Comparison of ENCODE assay signal across 7 cellular contexts in the genomic region with DNA sequence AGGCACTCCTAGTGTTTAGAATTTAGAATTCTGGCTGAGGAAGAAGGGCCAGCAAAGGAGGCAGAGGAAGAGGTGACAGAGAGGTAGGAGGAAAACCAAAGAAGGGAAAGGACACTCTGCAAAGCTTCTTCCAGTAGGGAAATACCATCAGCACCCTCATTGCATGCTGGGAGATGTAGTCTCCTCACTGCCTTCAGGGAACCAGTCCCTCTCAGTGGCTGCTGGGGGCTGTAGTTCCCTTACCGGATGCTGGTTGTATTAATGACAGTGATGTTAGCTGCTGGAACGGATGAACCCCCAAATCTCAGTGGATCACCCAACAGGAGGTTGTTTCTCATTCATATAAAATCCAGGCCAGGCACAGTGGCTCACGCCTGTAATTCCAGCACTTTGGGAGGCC. TPM values are rescaled to one million over a fixed set of nuclear protein-coding genes. Genes with fewer than 3 reads are reported as not detected.
DNase-seq lines count a peak whose midpoint lies in the region; ATAC-seq and TF ChIP-seq lines count a peak whose summit lies in the region.
"Had no signal": no experiment of that assay in that cellular context is flagged by ENCODE, and none has a peak within 500 bp of the region (broad histone marks: within the 10 kb centered on the region; RNA-seq: fewer than 3 reads in every experiment).

No MANE protein-coding gene starts in this region.

- H3K4me3 ChIP-seq in body of pancreas = no peak overlapping the region
- H3K4me3 ChIP-seq in neuronal stem cell (ENCODE audit: low read length in 2 of 2) = no peak overlapping the region

- no peak overlapping the region for H3K23ac ChIP-seq in neuronal stem cell (ENCODE audit: low read depth, low read length, poor library complexity)

- H2AK5ac ChIP-seq in neuronal stem cell (ENCODE audit: low read depth, low read length) = no peak overlapping the region

- no peak for TF ChIP-seq POLR2A in body of pancreas (IDR thresholded peaks at IDR 0.05)

- no peak overlapping the region for H2BK5ac ChIP-seq in neuronal stem cell (ENCODE audit: low read length)

- H3K79me1 ChIP-seq in neuronal stem cell (ENCODE audit: low read depth, low read length) = no peaks in the 10 kb centered on the region

- H3K27ac ChIP-seq in body of pancreas (no peak overlapping the region), neuronal stem cell (replicated peaks; ENCODE audit: low read length) (no peak overlapping the region)

- no peak overlapping the region for H2BK15ac ChIP-seq in neuronal stem cell (ENCODE audit: low read length)

- no peak overlapping the region for H4K8ac ChIP-seq in neuronal stem cell (ENCODE audit: low read depth, low read length)

- H3K27me3 ChIP-seq in body of pancreas = peaks cover 0 to 6% of the 10 kb centered on the region in 2 donors
- H3K27me3 ChIP-seq in neuronal stem cell (ENCODE audit: control insufficient read depth in 3 of 3, insufficient read depth in 3 of 3, low read depth in 1 of 3, low read length in 3 of 3) = peaks cover 0 to 2% (median under 1%) of the 10 kb centered on the region in 3 experiments

- H3K4me1 ChIP-seq in body of pancreas = no peaks in the 10 kb centered on the region
- H3K4me1 ChIP-seq in neuronal stem cell (ENCODE audit: control insufficient read depth in 2 of 2, insufficient read depth in 1 of 2, low read depth in 1 of 2, low read length in 2 of 2) = peaks cover 0 to 7% of the 10 kb centered on the region in 2 donors

- H3K36me3 ChIP-seq in body of pancreas (replicated peaks in 1 of 2; ENCODE audit: insufficient read depth in 1 of 2, low read depth in 2 of 2) (no peaks in the 10 kb centered on the region), neuronal stem cell (replicated peaks in 1 of 2; ENCODE audit: control insufficient read depth in 2 of 2, insufficient read depth in 2 of 2, low read length in 2 of 2) (no peaks in the 10 kb centered on the region)

- ATAC-seq in body of pancreas (peak; percentile 41), GM19467 (IDR thresholded peaks at IDR 0.05; ENCODE audit: unreplicated experiment) (no peak)

- intact Hi-C loops in body of pancreas (cut with DNase I) = no loop called here

- TF ChIP-seq CTCF in body of pancreas (IDR thresholded peaks at IDR 0.05) = no peak

- H2AFZ ChIP-seq in neuronal stem cell (ENCODE audit: low read length) = peak overlapping the region; percentile 77

- no peak overlapping the region for H3K18ac ChIP-seq in neuronal stem cell (ENCODE audit: low read length)

- H3K4ac ChIP-seq in neuronal stem cell (ENCODE audit: low read length) = no peak overlapping the region

- DNase-seq in activated gamma-delta T cell treated with Interleukin-2 at 50 U/mL for 16 hours (peak; percentile 36), activated gamma-delta T cell (lab: John Stamatoyannopoulos, UW) (no peak), NCI-H2171 treated with DMSO at 0.1 percent for 48 hours (lab: John Stamatoyannopoulos, UW) (peak; percentile 75), body of pancreas (peak in 3 of 4 donors; percentile 41 to 59 (median 49)), neuronal stem cell (ENCODE audit: low spot score) (no peak)

- no peak overlapping the region for H2BK120ac ChIP-seq in neuronal stem cell (ENCODE audit: low read depth, low read length)

- H3K14ac ChIP-seq in neuronal stem cell (ENCODE audit: low read length) = no peak overlapping the region

- H3K9me3 ChIP-seq in body of pancreas = no peaks in the 10 kb centered on the region
- no peaks in the 10 kb centered on the region for H3K9me3 ChIP-seq in neuronal stem cell (replicated peaks in 1 of 2; ENCODE audit: control insufficient read depth in 2 of 2, insufficient read depth in 1 of 2, low read depth in 1 of 2, low read length in 2 of 2)

- no peak overlapping the region for H4K91ac ChIP-seq in neuronal stem cell (ENCODE audit: low read depth, low read length, poor library complexity)

- H2BK12ac ChIP-seq in neuronal stem cell (ENCODE audit: low read length) = no peak overlapping the region

- 43 to 67% methylated on average over 2 to 3 of the region's 3 CpGs for WGBS in body of pancreas, 2 donors
- WGBS in neuronal stem cell (ENCODE audit: extremely low coverage in 2 of 2, insufficient read length in 2 of 2, insufficient replicate concordance in 1 of 2), 2 donors = no CpG with 5 or more reads among the region's 3 CpGs

- H3K4me2 ChIP-seq in neuronal stem cell (ENCODE audit: insufficient read depth, low read length, poor library complexity, severe bottlenecking) = no peak overlapping the region

- H3K9ac ChIP-seq in neuronal stem cell (ENCODE audit: low read depth, low read length, poor library complexity) = no peak overlapping the region

RNA-seq across cellular contexts. Expression of gene GRIN2D, which starts 10.1 kb away (rescaled TPM):
- total RNA-seq in body of pancreas = 1 to 10 TPM in 1 of 2 donors, under 1 TPM in 1; 0.26 to 2.0 TPM
- 0.74 TPM for polyA plus RNA-seq in neuronal stem cell (2013, experiment 1 of 2)
- polyA plus RNA-seq in neuronal stem cell (2013, experiment 2 of 2) = 0.72 TPM

RNA-seq across cellular contexts. Expression of gene KDELR1, which starts 12.3 kb away (rescaled TPM):
- 10 to 100 TPM; 47.5 to 51.4 TPM for total RNA-seq in body of pancreas
- 361 TPM for polyA plus RNA-seq in neuronal stem cell (2013, experiment 1 of 2)
- polyA plus RNA-seq in neuronal stem cell (2013, experiment 2 of 2) = 364 TPM

RNA-seq across cellular contexts. Expression of gene SYNGR4, which starts 39.4 kb away (rescaled TPM):
- under 1 TPM in 1 of 2 donors, not detected in 1; 0.78 TPM for total RNA-seq in body of pancreas
- polyA plus RNA-seq in neuronal stem cell (2013, experiment 1 of 2) = 0.13 TPM
- 0.12 TPM for polyA plus RNA-seq in neuronal stem cell (2013, experiment 2 of 2)
- total RNA-seq: subcutaneous adipose tissue had no signal

RNA-seq across cellular contexts. Expression of gene TMEM143, which starts 39.9 kb away (rescaled TPM):
- 10 to 100 TPM; 14.5 to 16.1 TPM for total RNA-seq in body of pancreas
- 8.5 TPM for polyA plus RNA-seq in neuronal stem cell (2013, experiment 1 of 2)
- 8.9 TPM for polyA plus RNA-seq in neuronal stem cell (2013, experiment 2 of 2)

RNA-seq across cellular contexts. Expression of gene GRWD1, which starts 42.2 kb away (rescaled TPM):
- 10 to 100 TPM; 11.9 TPM for total RNA-seq in body of pancreas
- 11.2 TPM for polyA plus RNA-seq in neuronal stem cell (2013, experiment 1 of 2)
- polyA plus RNA-seq in neuronal stem cell (2013, experiment 2 of 2) = 11.1 TPM

Comparison
In these comparisons a context has a peak if more than half of its experiments do, and no peak if none do; other contexts are left out.
1. DNase-seq: peak in activated gamma-delta T cell treated with Interleukin-2 at 50 U/mL for 16 hours (single experiment), NCI-H2171 treated with DMSO at 0.1 percent for 48 hours (single experiment) and body of pancreas (3 of 4); none in activated gamma-delta T cell (single experiment) and neuronal stem cell (single experiment).